Comparison of ENCODE assay signal across 21 cellular contexts in genomic region chr22:37404126-37404525, GRCh38. TPM values are rescaled to one million over a fixed set of nuclear protein-coding genes. Genes with fewer than 3 reads are reported as not detected.
DNase-seq lines count a peak whose midpoint lies in the region; ATAC-seq, FAIRE-seq and TF ChIP-seq lines count a peak whose summit lies in the region.
"Had no signal": no experiment of that assay in that cellular context is flagged by ENCODE, and none has a peak within 500 bp of the region (broad histone marks: within the 10 kb centered on the region; RNA-seq: fewer than 3 reads in every experiment).

No MANE protein-coding gene starts in this region.

- no peak overlapping the region for H2BK20ac ChIP-seq in H1 (ENCODE audit: low read length)

- no peaks in the 10 kb centered on the region; a peak in 1 of 7 replicates for H3K27me3 ChIP-seq in H1 (replicated peaks in 1 of 4; ENCODE audit: control insufficient read depth in 3 of 4, extremely low read depth in 1 of 4, insufficient read depth in 3 of 4, low read length in 3 of 4)
- no peaks in the 10 kb centered on the region for H3K27me3 ChIP-seq in neural progenitor cell
- H3K27me3 ChIP-seq: BLaER1 had no signal

- H3K9me3 Mint-ChIP-seq in neural progenitor cell = no peaks in the 10 kb centered on the region
- H3K9me3 Mint-ChIP-seq: CD8-positive, alpha-beta T cell; GM23338 had no signal

- CTCF ChIA-PET in HEK293 (lab: Yijun Ruan, JAX) (no interaction called here), H1 (lab: Charles Lee; ENCODE audit: partially characterized antibody) (interaction anchor here (0.9 kb wide), 1 partner anchor 68 kb away, joined by 3 read pairs; no protein-coding TSS in a partner anchor)

- H3K27me3 Mint-ChIP-seq in neural progenitor cell (ENCODE audit: insufficient read depth, low read depth) = peaks cover 14% of the 10 kb centered on the region
- H3K27me3 Mint-ChIP-seq: CD4-positive, CD25-positive, alpha-beta regulatory T cell had no signal

- H2AK5ac ChIP-seq in H1 (ENCODE audit: low read depth, low read length) = no peak overlapping the region

- no peak overlapping the region for H2BK15ac ChIP-seq in H1 (ENCODE audit: low read length)

- no peak overlapping the region for H2BK5ac ChIP-seq in H1 (ENCODE audit: low read depth, low read length)

- no peak overlapping the region for H3K4me2 ChIP-seq in H1 (ENCODE audit: insufficient read depth in 1 of 2, low read depth in 2 of 2, low read length in 2 of 2)
- H3K4me2 ChIP-seq in neural progenitor cell = no peak overlapping the region
- H3K4me2 ChIP-seq: BLaER1, GM23338 had no signal

- peak overlapping the region; percentile 36 for H3K4me3 Mint-ChIP-seq in neural progenitor cell
- H3K4me3 Mint-ChIP-seq: CD4-positive, CD25-positive, alpha-beta regulatory T cell; CD8-positive, alpha-beta T cell; GM23338 had no signal

- 95% methylated on average over 11 of the region's 11 CpGs; no CpG with 5 or more reads in 1 of the 2 experiments for WGBS in H1 (ENCODE audit: extremely low coverage in 1 of 2, insufficient coverage in 1 of 2, insufficient read length in 1 of 2, insufficient replicate concordance in 2 of 2, low coverage in 1 of 2, low lambda C conversion rate in 2 of 2, missing lambda C conversion rate in 1 of 2), 2 experiments

- peaks cover 7% of the 10 kb centered on the region for H3F3A ChIP-seq in neural progenitor cell (ENCODE audit: low read depth)

- H3K79me1 ChIP-seq in H1 (ENCODE audit: low read depth, low read length) = no peaks in the 10 kb centered on the region

- no peaks in the 10 kb centered on the region for H4K20me1 ChIP-seq in H1 (replicated peaks in 1 of 2; ENCODE audit: control insufficient read depth in 1 of 2, insufficient read depth in 2 of 2, low read length in 2 of 2)
- H4K20me1 ChIP-seq in neural progenitor cell (ENCODE audit: low read depth) = no peaks in the 10 kb centered on the region

- H3K4me3 ChIP-seq in HEK293 (ENCODE audit: low read depth, low read length) (no peak overlapping the region), H1 (ENCODE audit: extremely low read depth in 1 of 4, insufficient read depth in 2 of 4, low read depth in 3 of 4, low read length in 4 of 4) (no peak overlapping the region), neural progenitor cell (no peak overlapping the region)
- H3K4me3 ChIP-seq: BLaER1, GM12878, GM23338, HAP-1 had no signal

- no peak overlapping the region for H3K23ac ChIP-seq in H1 (ENCODE audit: insufficient read length)

- H3K79me2 ChIP-seq in H1 (ENCODE audit: control insufficient read depth in 1 of 2, insufficient read depth in 2 of 2, low read length in 2 of 2) (no peaks in the 10 kb centered on the region), neural progenitor cell (ENCODE audit: low read depth) (no peaks in the 10 kb centered on the region)

- H3K4me1 ChIP-seq in HEK293 (ENCODE audit: control insufficient read depth, insufficient read depth, low read length) = no peaks in the 10 kb centered on the region
- H3K4me1 ChIP-seq in H1 (replicated peaks in 1 of 4; ENCODE audit: control insufficient read depth in 3 of 4, insufficient read depth in 4 of 4, low read length in 3 of 4) = peaks cover 0 to 16% (median 8%) of the 10 kb centered on the region in 4 experiments; a peak in 3 of 7 replicates
- H3K4me1 ChIP-seq in neural progenitor cell = peaks cover 25% of the 10 kb centered on the region

- H3K27ac ChIP-seq in HEK293 (ENCODE audit: extremely low read depth, low read depth, low read length) = no peak overlapping the region
- no peak overlapping the region for H3K27ac ChIP-seq in H1 (ENCODE audit: low read depth, low read length)
- H3K27ac ChIP-seq in neural progenitor cell = no peak overlapping the region
- H3K27ac ChIP-seq: BLaER1, C4-2B had no signal

- H2BK12ac ChIP-seq in H1 (ENCODE audit: low read depth, low read length) = no peak overlapping the region

- peak overlapping the region; percentile 8 for H3K27ac Mint-ChIP-seq in neural progenitor cell
- H3K27ac Mint-ChIP-seq: CD4-positive, CD25-positive, alpha-beta regulatory T cell; CD8-positive, alpha-beta T cell; GM23338 had no signal

- TF ChIP-seq RAD21 in H1 (IDR thresholded peaks at IDR 0.05 in 1 of 2, conservative IDR thresholded peaks at IDR 0.05 in 1 of 2; ENCODE audit: low read depth in 2 of 2, low read length in 2 of 2) = no peak

- no peak overlapping the region for H4K5ac ChIP-seq in H1 (ENCODE audit: insufficient read length, low read depth, low read length)

- H3K36me3 Mint-ChIP-seq in neural progenitor cell = no peaks in the 10 kb centered on the region
- H3K36me3 Mint-ChIP-seq: CD4-positive, CD25-positive, alpha-beta regulatory T cell; CD8-positive, alpha-beta T cell had no signal

- no peak overlapping the region for H3K4ac ChIP-seq in H1 (replicated peaks; ENCODE audit: insufficient read length, low read depth, low read length)

- ATAC-seq in HG02885 (IDR thresholded peaks at IDR 0.05; ENCODE audit: poor library complexity, unreplicated experiment) (no peak), HG02970 (IDR thresholded peaks at IDR 0.05; ENCODE audit: low FRiP score, unreplicated experiment) (no peak)
- ATAC-seq: CD8-positive, alpha-beta T cell; GM12878 had no signal

- no peak for TF ChIP-seq EP300 in H1 (IDR thresholded peaks at IDR 0.05; ENCODE audit: borderline replicate concordance in 1 of 2, low read depth in 2 of 2, low read length in 2 of 2)

- no peak overlapping the region for H2BK120ac ChIP-seq in H1 (replicated peaks; ENCODE audit: low read depth, low read length)

- FAIRE-seq in H1 (lab: Jason Lieb, UNC) = no peak
- FAIRE-seq: GM12878, GM19239, H54 had no signal

- no peak overlapping the region for H4K91ac ChIP-seq in H1 (replicated peaks; ENCODE audit: insufficient read length, low read length)

- H3K4me1 Mint-ChIP-seq in neural progenitor cell = peaks cover 43% of the 10 kb centered on the region
- H3K4me1 Mint-ChIP-seq: CD4-positive, CD25-positive, alpha-beta regulatory T cell had no signal

- H3K9ac ChIP-seq in H1 (replicated peaks in 1 of 4; ENCODE audit: extremely low read depth in 1 of 4, low read depth in 3 of 4, low read length in 3 of 4) (no peak overlapping the region), neural progenitor cell (no peak overlapping the region)
- H3K9ac ChIP-seq: BLaER1 had no signal

- H3K18ac ChIP-seq in H1 (ENCODE audit: extremely low read depth, low read length) = no peak overlapping the region

- H2AFZ ChIP-seq in H1 (ENCODE audit: low read length) (no peak overlapping the region), neural progenitor cell (replicated peaks) (no peak overlapping the region)
- H2AFZ ChIP-seq: GM23338 had no signal

- H3K56ac ChIP-seq in H1 (replicated peaks; ENCODE audit: insufficient read length, low read depth, low read length) = no peak overlapping the region

- POLR2A ChIA-PET in HEK293 (lab: Yijun Ruan, JAX) (no interaction called here), H1 (lab: Charles Lee; ENCODE audit: partially characterized antibody) (no interaction called here)

- no peak for DNase-seq in H1 (ENCODE audit: low read depth in 1 of 2, low spot score in 2 of 2)
- no peak for DNase-seq in neural progenitor cell (ENCODE audit: low spot score)
- no peak for DNase-seq in activated naive CD4-positive, alpha-beta T cell treated with Interleukin-2 at 50 U/mL for 16 hours
- no peak for DNase-seq in NCI-H2081 treated with DMSO at 0.1 percent for 48 hours (lab: John Stamatoyannopoulos, UW)
- DNase-seq: Caco-2; CD4-positive, CD25-positive, alpha-beta regulatory T cell; CD8-positive, alpha-beta T cell; DMS153; DND-41; GDM1 had no signal

- peak overlapping the region; percentile 40; the same call in 1 of the 2 replicates for H4K8ac ChIP-seq in H1 (ENCODE audit: extremely low read depth, insufficient read depth, low read length)

- no peaks in the 10 kb centered on the region for H3K9me3 ChIP-seq in HEK293 (ENCODE audit: control insufficient read depth, insufficient read depth, low read depth, low read length)
- no peaks in the 10 kb centered on the region for H3K9me3 ChIP-seq in H1 (ENCODE audit: insufficient read depth in 2 of 2, low read depth in 1 of 2, low read length in 1 of 2)
- H3K9me3 ChIP-seq in neural progenitor cell (ENCODE audit: low read depth) = no peaks in the 10 kb centered on the region
- H3K9me3 ChIP-seq: BLaER1, Caco-2, HAP-1 had no signal

- TF ChIP-seq CTCF in HEK293 (tag by site-specific recombination; IDR thresholded peaks at IDR 0.05) = no peak
- TF ChIP-seq CTCF in H1 (IDR thresholded peaks at IDR 0.05; ENCODE audit: control extremely low read depth in 1 of 3, insufficient read depth in 1 of 3, low read depth in 1 of 3, low read length in 3 of 3) = no peak
- TF ChIP-seq CTCF in neural progenitor cell (IDR thresholded peaks at IDR 0.05) = no peak

- H3K36me3 ChIP-seq in HEK293 (ENCODE audit: control insufficient read depth in 2 of 2, insufficient read depth in 1 of 2, low read length in 2 of 2) = no peaks in the 10 kb centered on the region
- H3K36me3 ChIP-seq in H1 (ENCODE audit: control insufficient read depth in 2 of 4, insufficient read depth in 4 of 4, low read length in 3 of 4) = no peaks in the 10 kb centered on the region
- no peaks in the 10 kb centered on the region for H3K36me3 ChIP-seq in neural progenitor cell
- H3K36me3 ChIP-seq: BLaER1, HAP-1 had no signal

- TF ChIP-seq POLR2A in H1 (IDR thresholded peaks at IDR 0.05; ENCODE audit: control extremely low read depth in 1 of 2, low read depth in 2 of 2, low read length in 2 of 2) = no peak

- no peak overlapping the region for H3K14ac ChIP-seq in H1 (ENCODE audit: insufficient read length)

- H3K23me2 ChIP-seq in H1 (ENCODE audit: low read depth, low read length) = no peaks in the 10 kb centered on the region

TF ChIP-seq in HEK293, 187 proteins besides CTCF, POLR2A, EP300 and RAD21 (continues in another document):
- no peak for TF ChIP-seq YY1 (tag by site-specific recombination; IDR thresholded peaks at IDR 0.05)

RNA-seq across cellular contexts. Expression of gene ELFN2, which starts 23.2 kb away (rescaled TPM):
- total RNA-seq in H1 (2021; fragmentation: NEBNext Ultra II Directional; extraction: Animal tissue kit (Norgen Biotek cat#: 25700)) = 0.63 and 0.88 TPM in 2 replicates
- 0.88 and 1.3 TPM in 2 replicates for polyA plus RNA-seq in H1 (2011; rRNA removed)
- 0.70 TPM for polyA plus RNA-seq in H1 (2011; cell fraction: cytosol; rRNA removed)
- 2.5 TPM for polyA plus RNA-seq in H1 (2011; cell fraction: nucleus; rRNA removed)
- 0.71 to 1.4 TPM (median 0.83 TPM) in 4 replicates for polyA plus RNA-seq in H1 (2012, experiment 1 of 2)
- polyA plus RNA-seq in H1 (2012, experiment 2 of 2) = 0.37 TPM
- polyA plus RNA-seq in H1 (2013, experiment 1 of 2) = 0.41 TPM
- polyA plus RNA-seq in H1 (2013, experiment 2 of 2) = 0.35 TPM
- polyA minus RNA-seq in H1 (2011; rRNA and poly(A)+ RNA removed) = 0.50 and 0.54 TPM in 2 replicates
- 0.73 TPM for polyA minus RNA-seq in H1 (2011; cell fraction: cytosol; rRNA and poly(A)+ RNA removed)
- polyA minus RNA-seq in H1 (2011; cell fraction: nucleus; rRNA and poly(A)+ RNA removed) = 0.40 TPM
- total RNA-seq in neural progenitor cell (ENCODE audit: low replicate concordance) = 0.82 and 1.1 TPM in 2 replicates
- total RNA-seq: A673; CD8-positive, alpha-beta T cell had no signal
- polyA plus RNA-seq: CD4-positive, CD25-positive, alpha-beta regulatory T cell had no signal
